In the genomic region with DNA sequence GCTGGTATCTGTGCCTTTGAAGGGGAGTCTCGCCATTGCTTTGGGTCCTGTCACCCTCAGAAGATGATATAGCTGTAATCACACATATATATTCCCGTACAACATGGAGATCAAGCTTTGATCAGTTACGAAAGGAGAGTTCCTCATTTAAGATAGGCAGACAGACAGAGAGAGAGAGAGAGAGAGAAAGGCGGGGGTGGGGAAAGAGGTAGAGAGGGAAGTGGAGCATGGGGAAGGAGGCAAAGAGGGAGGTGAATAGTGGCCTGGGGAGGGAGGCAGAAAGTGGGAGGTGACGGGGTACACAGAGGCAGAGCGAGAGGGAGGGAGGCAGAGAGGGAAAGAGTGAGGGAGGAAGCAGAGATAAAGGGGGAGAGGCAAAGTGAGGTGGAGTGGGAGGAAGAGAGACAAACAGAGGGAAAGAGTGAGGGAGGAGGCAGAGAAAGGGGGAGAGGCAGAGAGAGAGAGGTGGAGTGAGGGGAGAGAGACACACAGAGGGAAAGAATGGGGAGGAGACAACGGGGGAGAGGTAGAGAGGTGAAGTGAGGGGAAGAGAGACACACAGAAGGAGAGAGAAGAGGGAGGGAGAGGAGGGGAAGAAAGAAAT, we compare ENCODE assay signal across 21 cellular contexts. TPM values are rescaled to one million over a fixed set of nuclear protein-coding genes. Genes with fewer than 3 reads are reported as not detected.
DNase-seq lines count a peak whose midpoint lies in the region; ATAC-seq and TF ChIP-seq lines count a peak whose summit lies in the region.
"Had no signal": no experiment of that assay in that cellular context is flagged by ENCODE, and none has a peak within 500 bp of the region (broad histone marks: within the 10 kb centered on the region; RNA-seq: fewer than 3 reads in every experiment).

No MANE protein-coding gene starts in this region.

- no peaks in the 10 kb centered on the region for H3K79me2 ChIP-seq in H9 (ENCODE audit: insufficient read depth, low read length)

- no peak overlapping the region for H2AFZ ChIP-seq in H9 (ENCODE audit: low read length)

- H4K91ac ChIP-seq in H9 (ENCODE audit: insufficient read length, low read depth, low read length), result no peak overlapping the region

- no peak for TF ChIP-seq CTCF in H9 (conservative IDR thresholded peaks at IDR 0.05)
- TF ChIP-seq CTCF in endodermal cell (conservative IDR thresholded peaks at IDR 0.05), result no peak

- DNase-seq in AML-193 (lab: John Stamatoyannopoulos, UW) (peak; percentile 23 to 37), H9 (no peak), NOMO-1 treated with dmso at 0.1 percent for 144 hours (lab: John Stamatoyannopoulos, UW; ENCODE audit: unreplicated experiment) (peak; percentile 49), endodermal cell (no peak), NCI-H345 (lab: John Stamatoyannopoulos, UW) (no peak), cardiac septum (ENCODE audit: low spot score) (no peak), NCI-H226 (no peak)
- DNase-seq: activated CD4-positive, CD25-positive, alpha-beta regulatory T cell; activated effector memory CD4-positive, alpha-beta T cell treated with anti-CD3 and anti-CD28 coated beads, Interleukin-2, amount 50 U/mL, for 16 hours; foreskin fibroblast; GF-D8; NCI-H1092 treated with DMSO at 0.1 percent for 48 hours; NCI-H2171; NK-92 treated with Interleukin-12 subunit alpha and Interleukin-12 subunit beta, amount 100 ng/mL, for 24 hours; pancreas had no signal

- H2BK15ac ChIP-seq in H9 (ENCODE audit: low read depth, low read length), result no peak overlapping the region

- H3K4me1 ChIP-seq in H9 (ENCODE audit: insufficient read depth, low read length), result no peaks in the 10 kb centered on the region
- no peaks in the 10 kb centered on the region for H3K4me1 ChIP-seq in endodermal cell (ENCODE audit: control insufficient read depth, insufficient read depth, low read length)
- H3K4me1 ChIP-seq: pancreas had no signal

- H3K9me3 Mint-ChIP-seq in H9, result no peaks in the 10 kb centered on the region; a peak in 1 of 5 replicates
- H3K9me3 Mint-ChIP-seq in endodermal cell, result no peaks in the 10 kb centered on the region

- H3K79me1 ChIP-seq in H9 (ENCODE audit: insufficient read depth, low read depth, low read length, poor library complexity, severe bottlenecking), result no peaks in the 10 kb centered on the region

- H3K4me3 Mint-ChIP-seq in H9 (peak overlapping the region in 1 of 2 experiments; percentile 60; a peak in 2 of 5 replicates), endodermal cell (peak overlapping the region; percentile 14)

- no peaks in the 10 kb centered on the region for H3K23me2 ChIP-seq in H9 (ENCODE audit: insufficient read length, low read depth, low read length, poor library complexity, severe bottlenecking)

- H3K14ac ChIP-seq in H9 (ENCODE audit: insufficient read depth, low read length), result no peak overlapping the region; the same call in 1 of the 2 replicates

- H3K9ac ChIP-seq in H9 (ENCODE audit: extremely low read depth, insufficient read length, low read length) (no peak overlapping the region), endodermal cell (ENCODE audit: extremely low read depth, low read length, poor library complexity, severe bottlenecking) (no peak overlapping the region)

- H3K27me3 Mint-ChIP-seq in H9 (ENCODE audit: low read depth) (no peaks in the 10 kb centered on the region), endodermal cell (ENCODE audit: insufficient read depth) (no peaks in the 10 kb centered on the region)

- H3K27ac Mint-ChIP-seq in H9 (peak overlapping the region in 1 of 3 experiments; percentile 25; a peak in 1 of 7 replicates), endodermal cell (no peak overlapping the region)

- no peak overlapping the region for H4K5ac ChIP-seq in H9 (ENCODE audit: insufficient read length, low read depth, low read length)

- no peak overlapping the region for H4K8ac ChIP-seq in H9 (replicated peaks; ENCODE audit: insufficient read length, low read depth, low read length)

- no peak overlapping the region for H3K23ac ChIP-seq in H9 (ENCODE audit: insufficient read length, low read depth, low read length)

- WGBS in H9 (ENCODE audit: extremely low coverage, insufficient read length, low lambda C conversion rate), result no CpG with 5 or more reads among the region's 7 CpGs
- WGBS in endodermal cell (ENCODE audit: insufficient coverage in 1 of 2, insufficient read length in 1 of 2), 2 experiments, result 77 to 87% methylated on average over 3 to 7 of the region's 7 CpGs

- H2AK5ac ChIP-seq in H9 (ENCODE audit: insufficient read length, low read length), result no peak overlapping the region

- H3K18ac ChIP-seq in H9 (ENCODE audit: insufficient read length, low read depth, low read length), result no peak overlapping the region

- H2BK5ac ChIP-seq in H9 (ENCODE audit: insufficient read length, low read length), result no peak overlapping the region

- H3K4ac ChIP-seq in H9 (ENCODE audit: low read depth, low read length), result no peak overlapping the region

- H3K4me1 Mint-ChIP-seq in H9, result peaks cover 11 to 12% of the 10 kb centered on the region in 2 experiments
- H3K4me1 Mint-ChIP-seq in endodermal cell, result no peaks in the 10 kb centered on the region

- no peak overlapping the region for H3T11ph ChIP-seq in H9 (ENCODE audit: low read length)

- no peak overlapping the region for H2BK120ac ChIP-seq in H9 (ENCODE audit: low read depth, low read length, poor library complexity, severe bottlenecking)

- H3K27me3 ChIP-seq in H9 (ENCODE audit: insufficient read depth, low read length) (no peaks in the 10 kb centered on the region), endodermal cell (ENCODE audit: control insufficient read depth, insufficient read depth, low read length, poor library complexity, severe bottlenecking) (no peaks in the 10 kb centered on the region)
- H3K27me3 ChIP-seq: pancreas had no signal

- no peak overlapping the region for H3K56ac ChIP-seq in H9 (ENCODE audit: insufficient read length, low read depth, low read length)

- peak overlapping the region; percentile 65 for H3K4me2 ChIP-seq in H9 (ENCODE audit: insufficient read depth, insufficient read length, low read length)

- H3K27ac ChIP-seq in H9 (ENCODE audit: insufficient read length, low read depth, low read length) (no peak overlapping the region), endodermal cell (ENCODE audit: low read depth, low read length) (no peak overlapping the region)
- H3K27ac ChIP-seq: pancreas, SK-N-MC, thoracic aorta had no signal

- no peaks in the 10 kb centered on the region for H3K36me3 ChIP-seq in endodermal cell (ENCODE audit: control insufficient read depth, insufficient read depth, low read length)
- H3K36me3 ChIP-seq: pancreas, thoracic aorta had no signal

- intact Hi-C loops in cardiac septum (cut with DNase I), result no loop called here

- H4K20me1 ChIP-seq in H9 (ENCODE audit: control insufficient read depth, insufficient read depth, insufficient read length), result no peaks in the 10 kb centered on the region

- H3K9me3 ChIP-seq in H9 (ENCODE audit: control insufficient read depth, low read depth, low read length) (no peaks in the 10 kb centered on the region), endodermal cell (ENCODE audit: control insufficient read depth, low read length) (no peaks in the 10 kb centered on the region)
- H3K9me3 ChIP-seq: pancreas, thoracic aorta had no signal

- H2BK20ac ChIP-seq in H9 (ENCODE audit: low read depth, low read length, poor library complexity, severe bottlenecking), result no peak overlapping the region

- H3K36me3 Mint-ChIP-seq in H9 (ENCODE audit: insufficient read depth in 1 of 3, low read depth in 3 of 3) (no peaks in the 10 kb centered on the region), endodermal cell (ENCODE audit: low read depth) (no peaks in the 10 kb centered on the region)

- ATAC-seq in GM18873 (IDR thresholded peaks at IDR 0.05; ENCODE audit: low FRiP score, unreplicated experiment), result no peak
- ATAC-seq: HCT116, left lobe of liver, pancreas had no signal

- no peak overlapping the region for H3K4me3 ChIP-seq in endodermal cell (ENCODE audit: low read length)
- H3K4me3 ChIP-seq: pancreas, SK-N-MC, thoracic aorta had no signal

- H2BK12ac ChIP-seq in H9 (ENCODE audit: insufficient read length, low read depth, low read length), result no peak overlapping the region

RNA-seq across cellular contexts. Expression of gene C1QL3, which starts 44.6 kb away (rescaled TPM):
- total RNA-seq in H9 (2021), result 3.2 and 4.0 TPM in 2 replicates
- total RNA-seq in endodermal cell, result under 1 TPM in 1 of 2 donors, not detected in 1; 0.20 TPM
- polyA plus RNA-seq in endodermal cell (2013, experiment 1 of 2), result 0.43 TPM
- 0.41 TPM for polyA plus RNA-seq in endodermal cell (2013, experiment 2 of 2)
- total RNA-seq in cardiac septum, result not detected
- total RNA-seq: left lobe of liver, pancreas, skeletal muscle tissue, thoracic aorta had no signal

Comparison
In these comparisons a context has a peak if more than half of its experiments do, and no peak if none do; other contexts are left out.
1. DNase-seq: peak in AML-193 (2 of 2) and NOMO-1 treated with dmso at 0.1 percent for 144 hours (single experiment); none in H9 (single experiment), endodermal cell (single experiment), NCI-H345 (single experiment), cardiac septum (single experiment) and NCI-H226 (single experiment).